12 cellular contexts compared by ENCODE assay signal in the genomic region with DNA sequence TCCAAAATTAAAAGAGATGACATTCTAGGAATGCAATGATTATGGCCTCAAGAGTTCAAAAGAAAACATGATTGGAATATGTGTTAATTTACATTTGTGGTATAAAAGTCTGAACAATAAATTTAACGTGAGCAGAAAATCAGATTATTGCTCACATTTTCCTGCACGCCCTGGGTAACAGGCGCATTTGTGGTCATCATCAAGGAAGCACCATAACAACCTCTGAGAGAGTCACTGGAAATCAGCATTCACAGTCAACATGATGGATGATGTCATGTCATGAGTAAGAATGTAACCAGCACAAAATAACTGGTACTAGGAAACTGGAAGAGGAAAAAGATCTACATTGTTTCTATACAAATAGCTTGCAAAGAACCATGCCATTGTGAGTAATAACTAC.
A peak's percentile ranks its signal among the peaks of the same experiment; 100 is the strongest.
DNase-seq lines count a peak whose midpoint lies in the region; ATAC-seq lines count a peak whose summit lies in the region.
"Had no signal": no experiment of that assay in that cellular context is flagged by ENCODE, and none has a peak within 500 bp of the region (broad histone marks: within the 10 kb centered on the region; RNA-seq: fewer than 3 reads in every experiment).

No MANE protein-coding gene starts in this region.

- in situ Hi-C loops in G401 (cut with HindIII; ENCODE audit: low sequenced_read_pairs) = no loop called here

- intact Hi-C loops in Right ventricle myocardium inferior (cut with DNase I) = no loop called here

- no peak for DNase-seq in activated CD4-positive, CD25-positive, alpha-beta regulatory T cell (lab: John Stamatoyannopoulos, UW)
- DNase-seq in LHCN-M2 (ENCODE audit: low read depth) (peak; percentile 84), astrocyte of the hippocampus (ENCODE audit: low read depth, low spot score) (peak; percentile 72), pulmonary artery endothelial cell (ENCODE audit: low read depth, low spot score) (peak; percentile 59), Kasumi-1 (lab: John Stamatoyannopoulos, UW) (no peak), G401 (ENCODE audit: low spot score) (no peak), Right ventricle myocardium inferior (ENCODE audit: missing footprints) (no peak)
- DNase-seq: Calu3; gastrocnemius medialis; KBM-7; naive thymus-derived CD4-positive, alpha-beta T cell had no signal

- ATAC-seq in activated CD4-positive, CD25-positive, alpha-beta regulatory T cell treated with anti-CD3 and anti-CD28 coated beads, Interleukin-2, amount 50 U/mL, for 24 hours = peak; percentile 67 to 72
- ATAC-seq in Right ventricle myocardium inferior = no peak
- ATAC-seq: gastrocnemius medialis; naive thymus-derived CD4-positive, alpha-beta T cell had no signal

Comparison
In these comparisons a context has a peak if more than half of its experiments do, and no peak if none do; other contexts are left out.
1. DNase-seq: peak in LHCN-M2 (single experiment), astrocyte of the hippocampus (single experiment) and pulmonary artery endothelial cell (single experiment); none in activated CD4-positive, CD25-positive, alpha-beta regulatory T cell (0 of 4), Kasumi-1 (0 of 2), G401 (single experiment) and Right ventricle myocardium inferior (single experiment).